ENCODE assay signal across 21 cellular contexts in genomic region chr10:121904888-121905287, GRCh38.
"Had no signal": no experiment of that assay in that cellular context is flagged by ENCODE, and none has a peak within 500 bp of the region (broad histone marks: within the 10 kb centered on the region; RNA-seq: fewer than 3 reads in every experiment).

No MANE protein-coding gene starts in this region.

- ATAC-seq: activated naive CD4-positive, alpha-beta T cell treated with anti-CD3 and anti-CD28 coated beads, Interleukin-2, amount 50 U/mL, for 72 hours; activated T-cell treated with anti-CD3 and anti-CD28 coated beads, Interleukin-2, amount 50 U/mL, for 72 hours; effector memory CD8-positive, alpha-beta T cell; left lung; stimulated activated effector memory CD8-positive, alpha-beta T cell treated with anti-CD3 and anti-CD28 coated beads, Interleukin-12 subunit alpha, Interleukin-12 subunit beta, amount 100 ng/mL, for 72 hours had no signal

- H3K4me3 ChIP-seq: left lung, sigmoid colon, upper lobe of left lung, vagina had no signal

- H3K27me3 ChIP-seq: left lung, sigmoid colon, upper lobe of left lung, vagina had no signal

- H3K4me1 ChIP-seq: left lung had no signal

- DNase-seq: activated CD4-positive, alpha-beta T cell treated with anti-CD3 and anti-CD28 coated beads for 4 hours; activated CD4-positive, alpha-beta T cell treated with anti-CD3 and anti-CD28 coated beads, Interleukin-2, amount 50 U/mL, for 4 hours; activated naive CD4-positive, alpha-beta T cell; activated T-cell treated with anti-CD3 and anti-CD28 coated beads for 4 hours; activated T-cell treated with anti-CD3 and anti-CD28 coated beads, Interleukin-2, amount 50 U/mL, for 72 hours; anterior cingulate cortex; caudate nucleus; cortex of kidney; effector memory CD8-positive, alpha-beta T cell; erythroblast; kidney glomerular epithelial cell; left lung; naive B cell; nucleus accumbens; sigmoid colon; small intestine; stimulated activated CD4-positive, alpha-beta T cell treated with anti-CD3 and anti-CD28 coated beads, Interleukin-4, amount 100 ng/mL, for 24 hours; upper lobe of left lung had no signal

- H3K27ac ChIP-seq: left lung, sigmoid colon, upper lobe of left lung, vagina had no signal

- H3K9me3 ChIP-seq: left lung, sigmoid colon, upper lobe of left lung, vagina had no signal
